1 cellular context compared by ENCODE assay signal in genomic region chr22:49847751-49848689, GRCh38.
TF ChIP-seq lines count a peak whose summit lies in the region.

No MANE protein-coding gene starts in this region.

TF ChIP-seq in SK-N-SH, 30 proteins besides CTCF, POLR2A, EP300 and RAD21 (continued from another document):
- TF ChIP-seq REST (IDR thresholded peaks at IDR 0.05; ENCODE audit: low read depth, low read length) (no peak), CHD2 (IDR thresholded peaks at IDR 0.05; ENCODE audit: low read length, partially characterized antibody) (no peak), TAF1 (IDR thresholded peaks at IDR 0.05; ENCODE audit: borderline replicate concordance, low read depth, low read length) (no peak)
